Comparison of ENCODE assay signal across 26 cellular contexts in the genomic region with DNA sequence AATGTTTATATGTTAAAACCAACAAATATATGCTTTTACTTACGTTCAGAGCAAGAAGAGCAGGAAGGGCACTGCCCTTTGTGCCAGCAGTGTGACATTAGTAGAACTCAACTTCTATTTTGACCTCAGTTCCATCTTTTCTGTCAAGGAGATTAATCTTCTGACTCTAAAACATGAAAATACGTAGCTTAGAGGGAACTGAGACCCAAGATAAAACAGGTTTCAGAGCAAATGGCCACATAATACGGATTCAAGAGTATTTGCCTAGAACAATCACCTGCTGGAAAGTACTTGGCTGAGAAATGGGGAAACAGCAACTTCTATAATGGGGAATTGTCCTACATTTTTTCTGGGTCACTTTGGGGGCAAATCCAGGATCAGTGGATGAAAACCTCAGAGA. TPM values are rescaled to one million over a fixed set of nuclear protein-coding genes. Genes with fewer than 3 reads are reported as not detected.
A peak's percentile ranks its signal among the peaks of the same experiment; 100 is the strongest.
DNase-seq lines count a peak whose midpoint lies in the region; ATAC-seq, FAIRE-seq and TF ChIP-seq lines count a peak whose summit lies in the region.
"Had no signal": no experiment of that assay in that cellular context is flagged by ENCODE, and none has a peak within 500 bp of the region (broad histone marks: within the 10 kb centered on the region; RNA-seq: fewer than 3 reads in every experiment).

No MANE protein-coding gene starts in this region.

- H3K4me3 ChIP-seq in liver (ENCODE audit: low read depth in 1 of 3, low read length in 3 of 3), result peak overlapping the region in 2 of 3 donors; percentile 40 to 78
- H3K4me3 ChIP-seq in HepG2 (replicated peaks in 1 of 3; ENCODE audit: insufficient read depth in 1 of 3, low read depth in 2 of 3, low read length in 3 of 3), result no peak overlapping the region
- peak overlapping the region; percentile 58 for H3K4me3 ChIP-seq in OCI-LY7 (ENCODE audit: low read depth, low read length, poor library complexity, severe bottlenecking)
- peak overlapping the region; percentile 34 to 54 (median 50) for H3K4me3 ChIP-seq in right lobe of liver
- H3K4me3 ChIP-seq: GM23338 had no signal

- H3K79me2 ChIP-seq in HepG2 (ENCODE audit: insufficient read depth, low read length), result no peaks in the 10 kb centered on the region
- H3K79me2 ChIP-seq in OCI-LY7 (ENCODE audit: insufficient read depth, low read depth, low read length), result no peaks in the 10 kb centered on the region

- no peak overlapping the region for H2AFZ ChIP-seq in HepG2 (ENCODE audit: low read length)
- peak overlapping the region; percentile 78; the same call in 1 of the 2 replicates for H2AFZ ChIP-seq in OCI-LY7 (ENCODE audit: low read length)
- H2AFZ ChIP-seq: GM23338 had no signal

- ATAC-seq in HepG2 (no peak), right lobe of liver (no peak), sciatic nerve (no peak), HG03196 (IDR thresholded peaks at IDR 0.05; ENCODE audit: unreplicated experiment) (no peak)

- 34% methylated on average over 3 of the region's 3 CpGs for WGBS in liver
- 4% methylated on average over 3 of the region's 3 CpGs for WGBS in HepG2 (ENCODE audit: low lambda C conversion rate)
- WGBS in right lobe of liver (ENCODE audit: insufficient coverage, low coverage, low lambda C conversion rate, missing lambda C conversion rate), result 29% methylated on average over 3 of the region's 3 CpGs

- TF ChIP-seq EP300 in HepG2 (IDR thresholded peaks at IDR 0.05; ENCODE audit: low read depth in 2 of 2, low read length in 2 of 2) (no peak), HepG2 (CRISPR knock-in tag; IDR thresholded peaks at IDR 0.05; ENCODE audit: borderline replicate concordance) (no peak)

- H3K9me3 ChIP-seq in liver (ENCODE audit: control insufficient read depth in 4 of 4, low read length in 3 of 4) (no peaks in the 10 kb centered on the region), HepG2 (ENCODE audit: low read length) (no peaks in the 10 kb centered on the region), OCI-LY7 (ENCODE audit: low read length) (no peaks in the 10 kb centered on the region), right lobe of liver (no peaks in the 10 kb centered on the region)

- in situ Hi-C loops in HepG2 (cut with HindIII; ENCODE audit: extremely low pct_ligation_motif_present, low pct_unique_long_range_greater_than_20kb), result loop anchor here (5.0 kb wide), 1 partner anchor 86 kb away; no protein-coding TSS in a partner anchor

- DNase-seq in HepG2 (ENCODE audit: low spot score) (no peak), OCI-LY7 (ENCODE audit: low spot score) (peak; percentile 21), right lobe of liver (no peak), sciatic nerve (ENCODE audit: low spot score) (no peak), RCC 7860 (ENCODE audit: low spot score) (no peak)
- DNase-seq in activated CD4-positive, alpha-beta T cell treated with anti-CD3 and anti-CD28 coated beads, Interleukin-2, amount 50 U/mL, for 48 hours, result no peak
- DNase-seq: AML-193; CD4-positive, alpha-beta T cell; DMS153; HCEC 1CT; KG1; NCI-H1092; NCI-H1436 treated with DMSO at 0.1 percent for 48 hours; NCI-H2029 treated with DMSO at 0.1 percent for 48 hours; NCI-H2171; NCI-H446; NCI-H69; OCI-M1 had no signal

- TF ChIP-seq RAD21 in liver (IDR thresholded peaks at IDR 0.05) (no peak), HepG2 (CRISPR knock-in tag; IDR thresholded peaks at IDR 0.05) (no peak)

- intact Hi-C loops in HepG2 (cut with micrococcal nuclease; ENCODE audit: unreplicated experiment), result no loop called here
- intact Hi-C loops in OCI-LY7 (cut with micrococcal nuclease; ENCODE audit: unreplicated experiment), result loop anchor here (5.0 kb wide), 1 partner anchor 386 kb away; no protein-coding TSS in a partner anchor
- intact Hi-C loops in right lobe of liver (cut with DNase I), result loop anchor here in 1 of 2 donors (10.0 kb wide), 1 partner anchor 83 kb away; no protein-coding TSS in a partner anchor
- intact Hi-C loops in sciatic nerve (cut with DNase I), result loop anchor here (5.0 kb wide), 1 partner anchor 86 kb away; no protein-coding TSS in a partner anchor

- CTCF ChIA-PET in HepG2 (lab: Yijun Ruan, JAX; ENCODE audit: low intra/inter-chr PET ratio, low total read pairs) (interaction anchor here (3.1 kb wide), 1 partner anchor 84 kb away, joined by 65 read pairs; no protein-coding TSS in a partner anchor), OCI-LY7 (lab: Charles Lee; ENCODE audit: unreplicated experiment) (interaction anchor here (0.5 kb wide), 1 partner anchor 9 kb away, joined by 3 read pairs; no protein-coding TSS in a partner anchor)

- no peaks in the 10 kb centered on the region for H4K20me1 ChIP-seq in HepG2 (ENCODE audit: insufficient read depth, low read length)
- H4K20me1 ChIP-seq in OCI-LY7 (ENCODE audit: insufficient read depth, low read length), result no peaks in the 10 kb centered on the region

- no peak overlapping the region; the same call in 1 of the 2 replicates for H3K4me2 ChIP-seq in HepG2 (ENCODE audit: low read depth, low read length)
- peak overlapping the region; percentile 75 for H3K4me2 ChIP-seq in OCI-LY7 (ENCODE audit: low read length)
- H3K4me2 ChIP-seq: GM23338 had no signal

- no peaks in the 10 kb centered on the region for H3K9me2 ChIP-seq in OCI-LY7 (ENCODE audit: insufficient read depth, low read length)

- H3K4me1 ChIP-seq in liver (ENCODE audit: control insufficient read depth in 4 of 4, insufficient read depth in 4 of 4, low read length in 3 of 4) (peaks cover 0 to 19% (median 11%) of the 10 kb centered on the region in 4 donors), HepG2 (ENCODE audit: insufficient read depth, low read length) (peaks cover 23% of the 10 kb centered on the region), OCI-LY7 (ENCODE audit: insufficient read depth, low read length, poor library complexity, severe bottlenecking) (peaks cover 27% of the 10 kb centered on the region), right lobe of liver (peaks cover 0 to 26% (median 2%) of the 10 kb centered on the region in 4 donors)

- H3K27me3 ChIP-seq in liver (ENCODE audit: control insufficient read depth in 4 of 4, insufficient read depth in 4 of 4, low read length in 3 of 4) (no peaks in the 10 kb centered on the region), HepG2 (ENCODE audit: control insufficient read depth in 1 of 2, insufficient read depth in 2 of 2, low read length in 2 of 2) (peaks cover 1 to 16% of the 10 kb centered on the region in 2 experiments; a peak in 2 of 5 replicates), right lobe of liver (no peaks in the 10 kb centered on the region)

- H3K36me3 ChIP-seq in liver (ENCODE audit: control insufficient read depth in 4 of 4, insufficient read depth in 3 of 4, low read depth in 1 of 4, low read length in 3 of 4) (no peaks in the 10 kb centered on the region), HepG2 (replicated peaks in 1 of 2; ENCODE audit: control insufficient read depth in 1 of 2, insufficient read depth in 2 of 2, low read length in 2 of 2) (no peaks in the 10 kb centered on the region), OCI-LY7 (ENCODE audit: insufficient read depth, low read length) (no peaks in the 10 kb centered on the region), right lobe of liver (no peaks in the 10 kb centered on the region)

- no peak for FAIRE-seq in HepG2 (lab: Jason Lieb, UNC)
- no peak for FAIRE-seq in RCC 7860 (lab: Jason Lieb, UNC)
- FAIRE-seq: GM12891, GM19239 had no signal

- H3K27ac ChIP-seq in liver (ENCODE audit: low read depth in 1 of 2, low read length in 2 of 2), result peak overlapping the region; percentile 73 to 81
- no peak overlapping the region for H3K27ac ChIP-seq in HepG2 (ENCODE audit: extremely low read length, insufficient read depth, low read length)
- H3K27ac ChIP-seq in OCI-LY7 (ENCODE audit: low read depth, low read length, poor library complexity, severe bottlenecking), result no peak overlapping the region
- peak overlapping the region; percentile 41 to 90 (median 82) for H3K27ac ChIP-seq in right lobe of liver
- H3K27ac ChIP-seq: 22Rv1, RWPE1 had no signal

- H3K9ac ChIP-seq in liver (ENCODE audit: low read depth in 1 of 2, low read length in 2 of 2) (peak overlapping the region in 1 of 2 donors; percentile 5), HepG2 (ENCODE audit: insufficient read depth, low read depth, low read length) (no peak overlapping the region)

- no peak for TF ChIP-seq CTCF in liver (IDR thresholded peaks at IDR 0.05; ENCODE audit: low read depth, low read length, missing input control)
- TF ChIP-seq CTCF in HepG2 (CRISPR knock-in tag; IDR thresholded peaks at IDR 0.05), result no peak
- no peak for TF ChIP-seq CTCF in OCI-LY7 (conservative IDR thresholded peaks at IDR 0.05; ENCODE audit: low read length)
- TF ChIP-seq CTCF in right lobe of liver (IDR thresholded peaks at IDR 0.05), result no peak

- no TSS peak for BruUV-seq in HepG2 (replicated peaks; lab: Mats Ljungman, UMichigan)
- BruUV-seq in OCI-LY7 (replicated peaks; lab: Mats Ljungman, UMichigan), result no TSS peak

- POLR2A ChIA-PET in HepG2 (lab: Yijun Ruan, JAX), result no interaction called here
- POLR2A ChIA-PET in OCI-LY7 (lab: Charles Lee), result interaction anchor here (0.6 kb wide), 2 partner anchors 44 to 1039 kb away, joined by 3 to 5 read pairs; no protein-coding TSS in a partner anchor

- TF ChIP-seq POLR2A in HepG2 (IDR thresholded peaks at IDR 0.05; ENCODE audit: insufficient read depth in 1 of 2, low read depth in 2 of 2, low read length in 2 of 2), result no peak
- no peak for TF ChIP-seq POLR2A in right lobe of liver (IDR thresholded peaks at IDR 0.05)

RNA-seq across cellular contexts. Expression of gene MYL4, which starts 22.2 kb away (rescaled TPM):
- total RNA-seq in liver, result 100 to 1,000 TPM in 1 of 2 donors, not detected in 1; 215 TPM
- polyA plus RNA-seq in liver, result under 1 TPM; 0.19 to 0.22 TPM
- total RNA-seq in HepG2 (2016; rRNA removed; fragmentation: Illumina TruSeq; extraction: Trizol), result not detected in 2 replicates
- total RNA-seq in HepG2 (2016; cell fraction: cytosol; rRNA removed; fragmentation: Illumina TruSeq; extraction: Trizol; ENCODE audit: low read depth), result not detected in 2 replicates
- total RNA-seq in HepG2 (2016; cell fraction: insoluble cytoplasmic fraction; rRNA removed; fragmentation: Illumina TruSeq; extraction: Trizol), result not detected in 2 replicates
- not detected in 2 replicates for total RNA-seq in HepG2 (2016; cell fraction: membrane; rRNA removed; fragmentation: Illumina TruSeq; extraction: Trizol)
- total RNA-seq in HepG2 (2016; cell fraction: nucleus; rRNA removed; fragmentation: Illumina TruSeq; extraction: Trizol), result not detected in 2 replicates
- polyA plus RNA-seq in HepG2 (2011; rRNA removed), result 0.13 TPM in 1 of 2 replicates, not detected in the other
- 0.11 and 0.17 TPM in 2 replicates for polyA plus RNA-seq in HepG2 (2011; cell fraction: cytosol; rRNA removed)
- not detected in 2 replicates for polyA plus RNA-seq in HepG2 (2011; cell fraction: nucleus; rRNA removed)
- polyA plus RNA-seq in HepG2 (2012), result not detected in 2 replicates
- not detected in 2 replicates for polyA plus RNA-seq in HepG2 (2016; cell fraction: cytosol; fragmentation: Illumina TruSeq; extraction: Trizol; ENCODE audit: low read depth)
- 0.27 TPM in 1 of 2 replicates, not detected in the other for polyA plus RNA-seq in HepG2 (2016; cell fraction: insoluble cytoplasmic fraction; fragmentation: Illumina TruSeq; extraction: Trizol; ENCODE audit: low read depth)
- not detected in 2 replicates for polyA plus RNA-seq in HepG2 (2016; cell fraction: membrane; fragmentation: Illumina TruSeq; extraction: Trizol; ENCODE audit: low read depth)
- not detected in 2 replicates for polyA plus RNA-seq in HepG2 (2016; cell fraction: nucleus; fragmentation: Illumina TruSeq; extraction: Trizol; ENCODE audit: insufficient read depth, low read depth)
- 0.42 and 1.4 TPM in 2 replicates for polyA minus RNA-seq in HepG2 (2011; rRNA and poly(A)+ RNA removed; ENCODE audit: low replicate concordance)
- not detected in 2 replicates for polyA minus RNA-seq in HepG2 (2011; cell fraction: cytosol; rRNA and poly(A)+ RNA removed)
- polyA minus RNA-seq in HepG2 (2011; cell fraction: nucleus; rRNA and poly(A)+ RNA removed), result not detected in 2 replicates
- total RNA-seq in OCI-LY7 (2014; rRNA removed; shearing (Covaris generic)), result 0.39 and 2.1 TPM in 2 replicates
- 0.67 and 1.3 TPM in 2 replicates for total RNA-seq in OCI-LY7 (2022)
- under 1 TPM in 4 of 6 experiments, not detected in 2; 0.42 to 0.80 (median 0.58) TPM for total RNA-seq in right lobe of liver
- 3.9 TPM for total RNA-seq in sciatic nerve
- total RNA-seq: CD4-positive, alpha-beta T cell; GM23338; MCF 10A had no signal

RNA-seq across cellular contexts. Expression of gene ITGB3, which starts 22.3 kb away (rescaled TPM):
- total RNA-seq in liver (10 to 100 TPM in 1 of 2 donors, 1 to 10 TPM in 1; 4.8 to 33.4 TPM), HepG2 (2016; rRNA removed; fragmentation: Illumina TruSeq; extraction: Trizol) (0.15 and 0.31 TPM in 2 replicates), OCI-LY7 (2022) (0.17 TPM in 1 of 2 replicates, not detected in the other), right lobe of liver (1 to 10 TPM; 2.2 to 8.0 (median 4.8) TPM), sciatic nerve (30.2 TPM)
- polyA plus RNA-seq in liver (1 to 10 TPM in 1 of 2 donors, under 1 TPM in 1; 0.47 to 2.8 TPM), HepG2 (2011; rRNA removed) (0.09 and 0.10 TPM in 2 replicates)
- total RNA-seq in HepG2 (2016; cell fraction: cytosol; rRNA removed; fragmentation: Illumina TruSeq; extraction: Trizol; ENCODE audit: low read depth), result not detected in 2 replicates
- total RNA-seq in HepG2 (2016; cell fraction: insoluble cytoplasmic fraction; rRNA removed; fragmentation: Illumina TruSeq; extraction: Trizol), result 0.31 and 0.37 TPM in 2 replicates
- total RNA-seq in HepG2 (2016; cell fraction: membrane; rRNA removed; fragmentation: Illumina TruSeq; extraction: Trizol), result not detected in 2 replicates
- 0.41 and 0.50 TPM in 2 replicates for total RNA-seq in HepG2 (2016; cell fraction: nucleus; rRNA removed; fragmentation: Illumina TruSeq; extraction: Trizol)
- polyA plus RNA-seq in HepG2 (2011; cell fraction: cytosol; rRNA removed), result 0.07 and 0.09 TPM in 2 replicates
- 0.14 TPM in 2 replicates for polyA plus RNA-seq in HepG2 (2011; cell fraction: nucleus; rRNA removed)
- polyA plus RNA-seq in HepG2 (2012), result not detected in 2 replicates
- polyA plus RNA-seq in HepG2 (2016; cell fraction: cytosol; fragmentation: Illumina TruSeq; extraction: Trizol; ENCODE audit: low read depth), result not detected in 2 replicates
- 0.07 TPM in 1 of 2 replicates, not detected in the other for polyA plus RNA-seq in HepG2 (2016; cell fraction: insoluble cytoplasmic fraction; fragmentation: Illumina TruSeq; extraction: Trizol; ENCODE audit: low read depth)
- polyA plus RNA-seq in HepG2 (2016; cell fraction: membrane; fragmentation: Illumina TruSeq; extraction: Trizol; ENCODE audit: low read depth), result not detected in 2 replicates
- polyA plus RNA-seq in HepG2 (2016; cell fraction: nucleus; fragmentation: Illumina TruSeq; extraction: Trizol; ENCODE audit: insufficient read depth, low read depth), result 0.15 TPM in 1 of 2 replicates, not detected in the other
- polyA minus RNA-seq in HepG2 (2011; rRNA and poly(A)+ RNA removed; ENCODE audit: low replicate concordance), result 0.82 TPM in 1 of 2 replicates, not detected in the other
- polyA minus RNA-seq in HepG2 (2011; cell fraction: cytosol; rRNA and poly(A)+ RNA removed), result not detected in 2 replicates
- polyA minus RNA-seq in HepG2 (2011; cell fraction: nucleus; rRNA and poly(A)+ RNA removed), result 0.12 TPM in 1 of 2 replicates, not detected in the other
- total RNA-seq in OCI-LY7 (2014; rRNA removed; shearing (Covaris generic)), result not detected in 2 replicates
- polyA plus RNA-seq: GM23338 had no signal

RNA-seq across cellular contexts. Expression of gene CDC27, which starts 42.2 kb away (rescaled TPM):
- total RNA-seq in liver (100 to 1,000 TPM in 1 of 2 donors, 10 to 100 TPM in 1; 30.6 to 148 TPM), HepG2 (2016; rRNA removed; fragmentation: Illumina TruSeq; extraction: Trizol) (102 and 162 TPM in 2 replicates), OCI-LY7 (2022) (164 TPM in 2 replicates), right lobe of liver (10 to 100 TPM; 27.5 to 50.4 (median 32.9) TPM), sciatic nerve (129 TPM)
- polyA plus RNA-seq in liver (10 to 100 TPM; 16.8 to 23.6 TPM), HepG2 (2011; rRNA removed) (55.9 and 80.7 TPM in 2 replicates)
- total RNA-seq in HepG2 (2016; cell fraction: cytosol; rRNA removed; fragmentation: Illumina TruSeq; extraction: Trizol; ENCODE audit: low read depth), result 15.6 and 16.5 TPM in 2 replicates
- 94.8 and 180 TPM in 2 replicates for total RNA-seq in HepG2 (2016; cell fraction: insoluble cytoplasmic fraction; rRNA removed; fragmentation: Illumina TruSeq; extraction: Trizol)
- 45.9 and 57.6 TPM in 2 replicates for total RNA-seq in HepG2 (2016; cell fraction: membrane; rRNA removed; fragmentation: Illumina TruSeq; extraction: Trizol)
- 66.9 and 67.5 TPM in 2 replicates for total RNA-seq in HepG2 (2016; cell fraction: nucleus; rRNA removed; fragmentation: Illumina TruSeq; extraction: Trizol)
- polyA plus RNA-seq in HepG2 (2011; cell fraction: cytosol; rRNA removed), result 39.5 and 46.1 TPM in 2 replicates
- 54.9 and 64.9 TPM in 2 replicates for polyA plus RNA-seq in HepG2 (2011; cell fraction: nucleus; rRNA removed)
- polyA plus RNA-seq in HepG2 (2012), result 45.5 and 46.6 TPM in 2 replicates
- 4.4 and 5.4 TPM in 2 replicates for polyA plus RNA-seq in HepG2 (2016; cell fraction: cytosol; fragmentation: Illumina TruSeq; extraction: Trizol; ENCODE audit: low read depth)
- 124 and 138 TPM in 2 replicates for polyA plus RNA-seq in HepG2 (2016; cell fraction: insoluble cytoplasmic fraction; fragmentation: Illumina TruSeq; extraction: Trizol; ENCODE audit: low read depth)
- 16.5 and 20.8 TPM in 2 replicates for polyA plus RNA-seq in HepG2 (2016; cell fraction: membrane; fragmentation: Illumina TruSeq; extraction: Trizol; ENCODE audit: low read depth)
- 88.5 and 91.4 TPM in 2 replicates for polyA plus RNA-seq in HepG2 (2016; cell fraction: nucleus; fragmentation: Illumina TruSeq; extraction: Trizol; ENCODE audit: insufficient read depth, low read depth)
- polyA minus RNA-seq in HepG2 (2011; rRNA and poly(A)+ RNA removed; ENCODE audit: low replicate concordance), result 105 and 134 TPM in 2 replicates
- 70.2 and 86.9 TPM in 2 replicates for polyA minus RNA-seq in HepG2 (2011; cell fraction: cytosol; rRNA and poly(A)+ RNA removed)
- 68.6 and 73.8 TPM in 2 replicates for polyA minus RNA-seq in HepG2 (2011; cell fraction: nucleus; rRNA and poly(A)+ RNA removed)
- total RNA-seq in OCI-LY7 (2014; rRNA removed; shearing (Covaris generic)), result 74.3 and 83.4 TPM in 2 replicates

Comparison
In these comparisons a context has a peak if more than half of its experiments do, and no peak if none do; other contexts are left out.
1. H3K27ac ChIP-seq: peak in liver (2 of 2) and right lobe of liver (3 of 3); none in HepG2 (single experiment) and OCI-LY7 (single experiment).
2. H3K4me3 ChIP-seq: peak in liver (2 of 3), OCI-LY7 (single experiment) and right lobe of liver (3 of 3); none in HepG2 (0 of 3).